In genomic region chr6:141248056-141248799, GRCh38 we compare ENCODE assay signal across 13 cellular contexts.
A peak's percentile ranks its signal among the peaks of the same experiment; 100 is the strongest.
DNase-seq lines count a peak whose midpoint lies in the region; ATAC-seq lines count a peak whose summit lies in the region.
"Had no signal": no experiment of that assay in that cellular context is flagged by ENCODE, and none has a peak within 500 bp of the region (broad histone marks: within the 10 kb centered on the region; RNA-seq: fewer than 3 reads in every experiment).

No MANE protein-coding gene starts in this region.

- ATAC-seq in GM18517 (IDR thresholded peaks at IDR 0.05; ENCODE audit: unreplicated experiment) (peak; percentile 62), GM21367 (IDR thresholded peaks at IDR 0.05; ENCODE audit: unreplicated experiment) (peak; percentile 78), HG02973 (IDR thresholded peaks at IDR 0.05; ENCODE audit: unreplicated experiment) (peak; percentile 54)

- peak; percentile 12 for DNase-seq in amniotic epithelial cell (ENCODE audit: low read depth)
- no peak for DNase-seq in OCI-M2 (lab: John Stamatoyannopoulos, UW; ENCODE audit: unreplicated experiment)
- no peak for DNase-seq in GM03348 (ENCODE audit: low spot score)
- DNase-seq in nucleus accumbens (lab: John Stamatoyannopoulos, UW): no peak
- DNase-seq in ecto neural progenitor cell (ENCODE audit: low spot score): no peak
- DNase-seq: activated effector memory CD4-positive, alpha-beta T cell treated with Interleukin-2 at 50 U/mL for 16 hours; DMS79; mesendoderm; NCI-H2029; ovary had no signal
